ENCODE assay signal across 8 cellular contexts in the genomic region with DNA sequence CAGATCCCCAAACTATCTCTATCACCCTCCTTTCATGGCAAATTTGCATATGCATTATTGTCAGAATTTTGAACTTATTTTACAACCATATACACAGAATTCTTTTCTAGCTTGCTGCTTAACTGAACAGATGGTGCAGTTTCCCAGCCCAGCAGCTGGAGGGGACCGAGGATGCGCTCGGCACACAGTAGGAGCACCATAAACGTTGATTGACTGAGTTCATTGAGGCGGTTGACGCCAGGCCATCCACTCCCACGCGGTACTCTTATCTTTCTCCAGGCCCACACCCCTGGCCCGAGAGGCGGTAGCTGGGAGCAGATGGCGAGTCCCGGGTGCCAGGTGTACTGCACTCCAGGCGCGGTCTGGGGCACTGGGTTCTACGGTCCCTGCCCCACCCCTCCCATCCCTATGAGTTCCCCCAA. TPM values are rescaled to one million over a fixed set of nuclear protein-coding genes. Genes with fewer than 3 reads are reported as not detected.
DNase-seq lines count a peak whose midpoint lies in the region; ATAC-seq lines count a peak whose summit lies in the region.

No MANE protein-coding gene starts in this region.

- H3K9me3 ChIP-seq in duodenal mucosa (ENCODE audit: control insufficient read depth in 1 of 2, low read length in 2 of 2) = no peaks in the 10 kb centered on the region

- peak overlapping the region; percentile 90 to 99 (median 98) for H3K4me3 Mint-ChIP-seq in naive B cell

- peaks cover 6 to 16% (median 8%) of the 10 kb centered on the region in 7 donors for H3K9me3 Mint-ChIP-seq in naive B cell

- peaks cover 0 to 10% (median 6%) of the 10 kb centered on the region in 3 donors for H3K27me3 Mint-ChIP-seq in naive B cell

- peak; percentile 9 for DNase-seq in stimulated activated CD4-positive, alpha-beta T cell treated with anti-CD3 and anti-CD28 coated beads, Interleukin-15, amount 100 ng/mL, for 24 hours
- DNase-seq in stimulated activated CD4-positive, alpha-beta T cell treated with anti-CD3 and anti-CD28 coated beads, Interleukin-12 subunit alpha, Interleukin-12 subunit beta, amount 100 ng/mL, for 4 hours = no peak
- DNase-seq in NCI-H2171 treated with DMSO at 0.1 percent for 48 hours (lab: John Stamatoyannopoulos, UW) = peak; percentile 98
- DNase-seq in naive B cell = no peak
- no peak for DNase-seq in SKM-1 treated with dmso at 0.1 percent for 144 hours (lab: John Stamatoyannopoulos, UW; ENCODE audit: unreplicated experiment)

- no peak for ATAC-seq in naive B cell (ENCODE audit: low read depth in 2 of 2)
- no peak for ATAC-seq in HG03520 (IDR thresholded peaks at IDR 0.05; ENCODE audit: unreplicated experiment)
- no peak for ATAC-seq in GM19455 (IDR thresholded peaks at IDR 0.05; ENCODE audit: unreplicated experiment)

- no peak overlapping the region for H3K27ac ChIP-seq in duodenal mucosa (ENCODE audit: low read depth, low read length)

- H3K4me1 ChIP-seq in duodenal mucosa (ENCODE audit: control insufficient read depth in 1 of 2, insufficient read depth in 2 of 2, low read length in 2 of 2) = peaks cover 7% of the 10 kb centered on the region in 2 donors

- H3K4me3 ChIP-seq in duodenal mucosa (ENCODE audit: low read depth in 1 of 2, low read length in 2 of 2) = peak overlapping the region; percentile 92 to 93

- H3K27ac Mint-ChIP-seq in naive B cell = peak overlapping the region in 1 of 6 donors; percentile 66

- peaks cover 6 to 9% of the 10 kb centered on the region in 2 donors for H3K36me3 Mint-ChIP-seq in naive B cell

- peaks cover 15 to 23% (median 20%) of the 10 kb centered on the region in 3 donors for H3K4me1 Mint-ChIP-seq in naive B cell

- H3K36me3 ChIP-seq in duodenal mucosa (ENCODE audit: control insufficient read depth in 1 of 2, insufficient read depth in 2 of 2, low read length in 2 of 2) = no peaks in the 10 kb centered on the region

- peak overlapping the region in 1 of 2 donors; percentile 90 for H3K9ac ChIP-seq in duodenal mucosa (ENCODE audit: low read depth in 1 of 2, low read length in 2 of 2)

- no peaks in the 10 kb centered on the region for H3K27me3 ChIP-seq in duodenal mucosa (ENCODE audit: control insufficient read depth in 1 of 2, insufficient read depth in 2 of 2, low read length in 2 of 2)

RNA-seq across cellular contexts. Expression of a gene that starts 6.8 kb away (rescaled TPM):
- polyA plus RNA-seq in naive B cell (ENCODE audit: low read depth in 6 of 6) = 1 to 10 TPM; 1.8 to 4.6 (median 3.1) TPM

Comparison
In these comparisons a context has a peak if more than half of its experiments do, and no peak if none do; other contexts are left out.
1. DNase-seq: peak in stimulated activated CD4-positive, alpha-beta T cell treated with anti-CD3 and anti-CD28 coated beads, Interleukin-15, amount 100 ng/mL, for 24 hours (single experiment) and NCI-H2171 treated with DMSO at 0.1 percent for 48 hours (single experiment); none in stimulated activated CD4-positive, alpha-beta T cell treated with anti-CD3 and anti-CD28 coated beads, Interleukin-12 subunit alpha, Interleukin-12 subunit beta, amount 100 ng/mL, for 4 hours (single experiment), naive B cell (single experiment) and SKM-1 treated with dmso at 0.1 percent for 144 hours (single experiment).